ENCODE assay signal across 1 cellular context in genomic region chr20:49219091-49219923, GRCh38.
TF ChIP-seq lines count a peak whose summit lies in the region.

Gene DDX27, plus strand, starts transcription at chr20:49219416. Its CDS starts 33 bp downstream, at chr20:49219449.

TF ChIP-seq in HepG2, 621 proteins besides CTCF, POLR2A, EP300 and RAD21 (continued from another document and continues in another):
- TF ChIP-seq ZNF362 (CRISPR knock-in tag; IDR thresholded peaks at IDR 0.05; ENCODE audit: borderline replicate concordance) (peak; percentile 73; the same call in 1 of the 2 replicates), CSRNP2 (CRISPR knock-in tag; conservative IDR thresholded peaks at IDR 0.05; ENCODE audit: low read depth) (no peak), NCOA1 (CRISPR knock-in tag; IDR thresholded peaks at IDR 0.05) (no peak), DRAP1 (CRISPR knock-in tag; IDR thresholded peaks at IDR 0.05) (peak; percentile 96), TEAD2 (CRISPR knock-in tag; IDR thresholded peaks at IDR 0.05) (no peak), SATB2 (CRISPR knock-in tag; IDR thresholded peaks at IDR 0.05) (peak; percentile 63; the same call in 1 of the 2 replicates), REST (IDR thresholded peaks at IDR 0.05; ENCODE audit: borderline replicate concordance in 1 of 2, low read depth in 1 of 2, low read length in 2 of 2) (peak in 1 of 2 experiments; percentile 49; a peak in 1 of 4 replicates), IKZF1 (IDR thresholded peaks at IDR 0.05) (no peak), IKZF5 (CRISPR knock-in tag; IDR thresholded peaks at IDR 0.05) (peak; percentile 96), HDAC1 (CRISPR knock-in tag; IDR thresholded peaks at IDR 0.05) (peak; percentile 99), KDM3A (CRISPR knock-in tag; IDR thresholded peaks at IDR 0.05; ENCODE audit: low read depth) (0 out of 2 replicates have a peak, but pooled peaks have one; percentile 45), AFF4 (CRISPR knock-in tag; IDR thresholded peaks at IDR 0.05) (peak; percentile 83; the same call in 1 of the 2 replicates), ZNF33B (CRISPR knock-in tag; IDR thresholded peaks at IDR 0.05) (peak; percentile 88), ATF2 (CRISPR knock-in tag; IDR thresholded peaks at IDR 0.05) (peak; percentile 69), FOXK2 (IDR thresholded peaks at IDR 0.05) (peak; percentile 92), NFYC (CRISPR knock-in tag; IDR thresholded peaks at IDR 0.05) (no peak), SALL1 (CRISPR knock-in tag; IDR thresholded peaks at IDR 0.05) (peak; percentile 94), KDM1A (CRISPR knock-in tag; IDR thresholded peaks at IDR 0.05) (no peak), ZNF451 (CRISPR knock-in tag; IDR thresholded peaks at IDR 0.05) (no peak), HNF4A (CRISPR knock-in tag; IDR thresholded peaks at IDR 0.05) (no peak), MLLT10 (CRISPR knock-in tag; IDR thresholded peaks at IDR 0.05) (no peak), HIVEP1 (CRISPR knock-in tag; IDR thresholded peaks at IDR 0.05) (no peak; the same call in 1 of the 2 replicates), POLR2G (IDR thresholded peaks at IDR 0.05; ENCODE audit: low read depth, low read length) (peak; percentile 98), THAP11 (CRISPR knock-in tag; IDR thresholded peaks at IDR 0.05) (peak; percentile 96), MAF1 (CRISPR knock-in tag; IDR thresholded peaks at IDR 0.05; ENCODE audit: borderline replicate concordance) (0 out of 2 replicates have a peak, but pooled peaks have one; percentile 29), RARG (CRISPR knock-in tag; IDR thresholded peaks at IDR 0.05; ENCODE audit: low read depth) (no peak), HNRNPLL (IDR thresholded peaks at IDR 0.05; ENCODE audit: low read depth, low read length, poor library complexity, severe bottlenecking) (peak; percentile 96), ZNF710 (CRISPR knock-in tag; IDR thresholded peaks at IDR 0.05; ENCODE audit: borderline replicate concordance) (no peak), LCORL (IDR thresholded peaks at IDR 0.05) (no peak), LCORL (CRISPR knock-in tag; IDR thresholded peaks at IDR 0.05) (peak; percentile 91), PREB (CRISPR knock-in tag; IDR thresholded peaks at IDR 0.05) (no peak), SUZ12 (IDR thresholded peaks at IDR 0.05; ENCODE audit: low read depth, low read length) (no peak), PRPF4 (IDR thresholded peaks at IDR 0.05; ENCODE audit: low read depth, low read length, poor library complexity, severe bottlenecking) (no peak), TIGD3 (CRISPR knock-in tag; IDR thresholded peaks at IDR 0.05; ENCODE audit: borderline replicate concordance) (0 out of 2 replicates have a peak, but pooled peaks have one; percentile 80), GTF3A (CRISPR knock-in tag; conservative IDR thresholded peaks at IDR 0.05) (peak; percentile 93; the same call in 1 of the 2 replicates), SIX1 (CRISPR knock-in tag; IDR thresholded peaks at IDR 0.05; ENCODE audit: borderline replicate concordance) (no peak), KLF13 (CRISPR knock-in tag; IDR thresholded peaks at IDR 0.05) (no peak; the same call in 1 of the 2 replicates), SMC3 (IDR thresholded peaks at IDR 0.05; ENCODE audit: low read length) (peak; percentile 45; the same call in 1 of the 2 replicates), SNAI1 (CRISPR knock-in tag; IDR thresholded peaks at IDR 0.05; ENCODE audit: borderline replicate concordance) (0 out of 2 replicates have a peak, but pooled peaks have one; percentile 11), ZNF562 (CRISPR knock-in tag; IDR thresholded peaks at IDR 0.05; ENCODE audit: borderline replicate concordance) (no peak), MAFK (conservative IDR thresholded peaks at IDR 0.05 in 1 of 2, IDR thresholded peaks at IDR 0.05 in 1 of 2; ENCODE audit: low read length in 2 of 2) (peak; percentile 35 to 79), FOXJ3 (CRISPR knock-in tag; IDR thresholded peaks at IDR 0.05; ENCODE audit: borderline replicate concordance) (no peak), ZNF619 (CRISPR knock-in tag; IDR thresholded peaks at IDR 0.05) (peak; percentile 90), TFDP1 (CRISPR knock-in tag; IDR thresholded peaks at IDR 0.05; ENCODE audit: borderline replicate concordance) (peak; percentile 78; the same call in 1 of the 2 replicates)
